7 cellular contexts compared by ENCODE assay signal in genomic region chr9:64772123-64772736, GRCh38.
A peak's percentile ranks its signal among the peaks of the same experiment; 100 is the strongest.
DNase-seq lines count a peak whose midpoint lies in the region; FAIRE-seq and TF ChIP-seq lines count a peak whose summit lies in the region.
"Not testable (repeated sequence)": the region's sequence is repeated elsewhere in the genome, so short reads cannot be mapped to it uniquely, and the experiment has no call there.

No MANE protein-coding gene starts in this region.

- not testable (repeated sequence) for H3K4me1 ChIP-seq in HAP-1; neutrophil (ENCODE audit: control insufficient read depth in 1 of 2, insufficient read depth in 1 of 2, low read depth in 1 of 2, low read length in 1 of 2)

- FAIRE-seq in RCC 7860 (lab: Jason Lieb, UNC): peak; percentile 89

- TF ChIP-seq CTCF in cardiac fibroblast (IDR thresholded peaks at IDR 0.05; ENCODE audit: low read depth, low read length) (peak; percentile 17), neutrophil (IDR thresholded peaks at IDR 0.05) (peak; percentile 15)

- H3K27ac ChIP-seq in neutrophil: not testable (repeated sequence)

- in situ Hi-C loops in HAP-1 (cut with MboI; ENCODE audit: low sequenced_read_pairs): not testable (repeated sequence)

- H3K4me3 ChIP-seq in HAP-1; cardiac fibroblast (replicated peaks in 1 of 2; ENCODE audit: low read depth in 2 of 2, low read length in 2 of 2); neutrophil (ENCODE audit: low read depth in 1 of 2, low read length in 1 of 2): not testable (repeated sequence)

- not testable (repeated sequence) for H3K36me3 ChIP-seq in HAP-1 (replicated peaks); neutrophil

- DNase-seq in HAP-1 (ENCODE audit: low spot score in 2 of 2): peak; percentile 1 to 48
- DNase-seq in RCC 7860 (ENCODE audit: low spot score); cardiac fibroblast (ENCODE audit: low read depth in 2 of 2): not testable (repeated sequence)
- peak; percentile 4 for DNase-seq in activated gamma-delta T cell treated with Interleukin-2 at 50 U/mL for 16 hours
- peak; percentile 4 for DNase-seq in fibroblast of peridontal ligament (ENCODE audit: extremely low read depth)
- DNase-seq in stimulated activated CD8-positive, alpha-beta memory T cell treated with anti-CD3 and anti-CD28 coated beads, Interleukin-4, amount 100 ng/mL, for 48 hours: peak; percentile 24

- not testable (repeated sequence) for H3K9me3 ChIP-seq in HAP-1, neutrophil

- not testable (repeated sequence) for H3K27me3 ChIP-seq in HAP-1 (ENCODE audit: low read depth)
- H3K27me3 ChIP-seq in neutrophil: peaks cover 55% of the 10 kb centered on the region
